ENCODE assay signal across 8 cellular contexts in the genomic region with DNA sequence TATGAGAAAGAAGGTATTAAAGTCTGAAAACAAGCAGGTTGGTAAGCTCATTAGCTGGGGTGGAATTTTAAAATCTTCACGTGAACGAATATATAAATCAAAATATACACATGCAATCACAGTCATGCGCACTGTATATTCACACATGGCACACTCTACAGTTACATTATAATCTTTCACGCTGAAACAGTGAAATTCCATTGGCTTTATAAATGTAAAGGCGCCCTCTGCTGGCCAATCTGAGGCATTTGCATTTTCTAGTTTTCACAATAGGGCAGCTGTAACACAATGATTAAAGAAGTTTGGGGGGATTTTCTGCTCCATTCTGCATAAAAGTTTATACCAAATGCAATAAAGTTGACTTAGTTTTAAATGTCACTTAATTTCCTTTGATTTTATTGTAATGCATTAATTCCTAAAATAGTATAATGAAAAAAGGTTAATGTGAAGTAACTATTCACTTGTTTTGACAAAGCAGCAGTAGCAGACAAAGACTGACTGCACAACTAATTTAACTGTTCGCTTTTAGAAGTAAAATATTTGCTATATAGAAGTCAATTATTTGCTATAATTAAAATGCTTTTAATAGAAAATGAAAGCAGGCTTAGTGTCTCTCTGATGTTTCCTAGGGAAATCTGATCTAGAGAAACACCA. TPM values are rescaled to one million over a fixed set of nuclear protein-coding genes. Genes with fewer than 3 reads are reported as not detected.
A peak's percentile ranks its signal among the peaks of the same experiment; 100 is the strongest.
DNase-seq lines count a peak whose midpoint lies in the region; ATAC-seq lines count a peak whose summit lies in the region.

No MANE protein-coding gene starts in this region.

- no peaks in the 10 kb centered on the region for H3K27me3 Mint-ChIP-seq in effector memory CD8-positive, alpha-beta T cell
- no peaks in the 10 kb centered on the region for H3K27me3 Mint-ChIP-seq in stimulated activated naive CD8-positive, alpha-beta T cell treated with anti-CD3 and anti-CD28 coated beads, Interleukin-15, amount 100 ng/mL, for 72 hours

- no peaks in the 10 kb centered on the region for H3K9me3 Mint-ChIP-seq in effector memory CD8-positive, alpha-beta T cell
- H3K9me3 Mint-ChIP-seq in stimulated activated naive CD8-positive, alpha-beta T cell treated with anti-CD3 and anti-CD28 coated beads, Interleukin-15, amount 100 ng/mL, for 72 hours, result no peaks in the 10 kb centered on the region

- peak; percentile 31 for DNase-seq in AG08396 (ENCODE audit: low spot score)
- peak; percentile 66 for DNase-seq in NCI-H345 treated with DMSO at 0.1 percent for 48 hours (lab: John Stamatoyannopoulos, UW; ENCODE audit: unreplicated experiment)
- peak; percentile 53 for DNase-seq in activated CD4-positive, alpha-beta T cell treated with anti-CD3 and anti-CD28 coated beads, Interleukin-2, amount 50 U/mL, for 1 hour
- peak; percentile 43 to 49 (median 43) for DNase-seq in effector memory CD8-positive, alpha-beta T cell
- DNase-seq in myocyte (ENCODE audit: low read depth), result peak; percentile 67
- peak; percentile 24 to 33 for DNase-seq in stimulated activated naive CD8-positive, alpha-beta T cell treated with anti-CD3 and anti-CD28 coated beads, Interleukin-15, amount 100 ng/mL, for 72 hours

- H3K4me3 Mint-ChIP-seq in effector memory CD8-positive, alpha-beta T cell, result no peak overlapping the region
- H3K4me3 Mint-ChIP-seq in stimulated activated naive CD8-positive, alpha-beta T cell treated with anti-CD3 and anti-CD28 coated beads, Interleukin-15, amount 100 ng/mL, for 72 hours, result no peak overlapping the region

- H3K36me3 Mint-ChIP-seq in effector memory CD8-positive, alpha-beta T cell (ENCODE audit: insufficient read depth), result peaks cover 11% of the 10 kb centered on the region

- peak; percentile 69 for ATAC-seq in GM18858 (IDR thresholded peaks at IDR 0.05; ENCODE audit: unreplicated experiment)
- ATAC-seq in HG03135 (IDR thresholded peaks at IDR 0.05; ENCODE audit: unreplicated experiment), result peak; percentile 64
- ATAC-seq in effector memory CD8-positive, alpha-beta T cell (replicated peaks), result peak; percentile 85
- peak; percentile 59 for ATAC-seq in stimulated activated naive CD8-positive, alpha-beta T cell treated with anti-CD3 and anti-CD28 coated beads, Interleukin-15, amount 100 ng/mL, for 72 hours

- H3K27ac Mint-ChIP-seq in effector memory CD8-positive, alpha-beta T cell, result no peak overlapping the region
- no peak overlapping the region for H3K27ac Mint-ChIP-seq in stimulated activated naive CD8-positive, alpha-beta T cell treated with anti-CD3 and anti-CD28 coated beads, Interleukin-15, amount 100 ng/mL, for 72 hours

- H3K4me1 Mint-ChIP-seq in effector memory CD8-positive, alpha-beta T cell (ENCODE audit: low read depth in 2 of 2), result no peaks in the 10 kb centered on the region
- no peaks in the 10 kb centered on the region for H3K4me1 Mint-ChIP-seq in stimulated activated naive CD8-positive, alpha-beta T cell treated with anti-CD3 and anti-CD28 coated beads, Interleukin-15, amount 100 ng/mL, for 72 hours

RNA-seq across cellular contexts. Expression of a gene that starts 17.2 kb away (rescaled TPM):
- total RNA-seq in myocyte, result 4.5 and 5.1 TPM in 2 replicates
- polyA plus RNA-seq in myocyte (2012), result 1.7 TPM

RNA-seq across cellular contexts. Expression of a gene that starts 42.7 kb away (rescaled TPM):
- 1.3 and 2.0 TPM in 2 replicates for total RNA-seq in myocyte
- polyA plus RNA-seq in myocyte (2012), result 0.62 TPM

RNA-seq across cellular contexts. Expression of a gene that starts 58.0 kb away (rescaled TPM):
- total RNA-seq in myocyte, result 48.4 and 57.7 TPM in 2 replicates
- 93.9 TPM for polyA plus RNA-seq in myocyte (2012)

Comparison
In these comparisons a context has a peak if more than half of its experiments do, and no peak if none do; other contexts are left out.
1. Peak in every context shown above with its lines: DNase-seq and ATAC-seq.